ENCODE assay signal across 29 cellular contexts in genomic region chr1:10713614-10714013, GRCh38.
"Had no signal": no experiment of that assay in that cellular context is flagged by ENCODE, and none has a peak within 500 bp of the region (broad histone marks: within the 10 kb centered on the region; RNA-seq: fewer than 3 reads in every experiment).

No MANE protein-coding gene starts in this region.

- H3K36me3 ChIP-seq: breast epithelium, left lung, pancreas, thyroid gland, upper lobe of left lung, vagina had no signal

- ATAC-seq: activated CD8-positive, alpha-beta T cell treated with anti-CD3 and anti-CD28 coated beads for 36 hours; activated T-cell treated with anti-CD3 and anti-CD28 coated beads, Interleukin-2, amount 50 U/mL, for 4 hours; activated T-helper 17 cell treated with anti-CD3 and anti-CD28 coated beads, Interleukin-2, amount 50 U/mL, for 72 hours; sciatic nerve; stimulated activated effector memory CD8-positive, alpha-beta T cell treated with anti-CD3 and anti-CD28 coated beads, Interleukin-12 subunit alpha, Interleukin-12 subunit beta, amount 100 ng/mL, for 72 hours had no signal

- H3K27ac Mint-ChIP-seq: activated CD8-positive, alpha-beta T cell treated with anti-CD3 and anti-CD28 coated beads for 36 hours; activated T-helper 17 cell treated with anti-CD3 and anti-CD28 coated beads, Interleukin-2, amount 50 U/mL, for 72 hours; stimulated activated effector memory CD8-positive, alpha-beta T cell treated with anti-CD3 and anti-CD28 coated beads, Interleukin-12 subunit alpha, Interleukin-12 subunit beta, amount 100 ng/mL, for 72 hours; stimulated activated naive CD8-positive, alpha-beta T cell treated with anti-CD3 and anti-CD28 coated beads, Interleukin-15, Interleukin-2, amounts not matched to agents 100 ng/mL and 50 ng/mL, for 24 hours had no signal

- H3K36me3 Mint-ChIP-seq: naive B cell; stimulated activated effector memory CD8-positive, alpha-beta T cell treated with anti-CD3 and anti-CD28 coated beads, Interleukin-12 subunit alpha, Interleukin-12 subunit beta, amount 100 ng/mL, for 72 hours; WTC11 had no signal

- H3K27me3 ChIP-seq: pancreas, thyroid gland, upper lobe of left lung, vagina had no signal

- H3K27me3 Mint-ChIP-seq: stimulated activated naive CD8-positive, alpha-beta T cell treated with anti-CD3 and anti-CD28 coated beads, Interleukin-15, Interleukin-2, amounts not matched to agents 100 ng/mL and 50 ng/mL, for 24 hours had no signal

- H3K27ac ChIP-seq: vagina had no signal

- FAIRE-seq: colon, pancreas, small intestine had no signal

- H3K4me1 Mint-ChIP-seq: activated T-helper 17 cell treated with anti-CD3 and anti-CD28 coated beads, Interleukin-2, amount 50 U/mL, for 72 hours had no signal

- H3K9me3 Mint-ChIP-seq: activated CD8-positive, alpha-beta T cell treated with anti-CD3 and anti-CD28 coated beads for 36 hours; activated T-cell treated with anti-CD3 and anti-CD28 coated beads, Interleukin-2, amount 50 U/mL, for 4 hours; activated T-helper 17 cell treated with anti-CD3 and anti-CD28 coated beads, Interleukin-2, amount 50 U/mL, for 72 hours; naive B cell; nephron progenitor cell; stimulated activated effector memory CD8-positive, alpha-beta T cell treated with anti-CD3 and anti-CD28 coated beads, Interleukin-12 subunit alpha, Interleukin-12 subunit beta, amount 100 ng/mL, for 72 hours; stimulated activated naive CD8-positive, alpha-beta T cell treated with anti-CD3 and anti-CD28 coated beads, Interleukin-15, Interleukin-2, amounts not matched to agents 100 ng/mL and 50 ng/mL, for 24 hours; WTC11 had no signal

- H3K4me3 Mint-ChIP-seq: activated CD8-positive, alpha-beta T cell treated with anti-CD3 and anti-CD28 coated beads for 36 hours; activated T-cell treated with anti-CD3 and anti-CD28 coated beads, Interleukin-2, amount 50 U/mL, for 4 hours; activated T-helper 17 cell treated with anti-CD3 and anti-CD28 coated beads, Interleukin-2, amount 50 U/mL, for 72 hours; naive B cell; nephron progenitor cell; stimulated activated effector memory CD8-positive, alpha-beta T cell treated with anti-CD3 and anti-CD28 coated beads, Interleukin-12 subunit alpha, Interleukin-12 subunit beta, amount 100 ng/mL, for 72 hours; stimulated activated naive CD8-positive, alpha-beta T cell treated with anti-CD3 and anti-CD28 coated beads, Interleukin-15, Interleukin-2, amounts not matched to agents 100 ng/mL and 50 ng/mL, for 24 hours; WTC11 had no signal

- DNase-seq: activated CD4-positive, alpha-beta T cell treated with anti-CD3 and anti-CD28 coated beads for 1 hour; activated CD4-positive, alpha-beta T cell treated with anti-CD3 and anti-CD28 coated beads, Interleukin-2, amount 50 U/mL, for 1 hour; activated CD8-positive, alpha-beta T cell treated with anti-CD3 and anti-CD28 coated beads for 36 hours; activated gamma-delta T cell treated with Interleukin-2 at 50 U/mL for 16 hours; activated naive CD4-positive, alpha-beta T cell treated with anti-CD3 and anti-CD28 coated beads, Interleukin-2, amount 50 U/mL, for 16 hours; activated T-cell treated with anti-CD3 and anti-CD28 coated beads, Interleukin-2, amount 50 U/mL, for 4 hours; amniotic stem cell; dermis blood vessel endothelial cell; effector CD4-positive, alpha-beta T cell; head of caudate nucleus; kidney glomerular epithelial cell; mammary epithelial cell; naive B cell; nephron progenitor cell; small intestine; stimulated activated CD4-positive, alpha-beta T cell treated with anti-CD3 and anti-CD28 coated beads, Interleukin-4, amount 100 ng/mL, for 24 hours; T-helper 2 cell had no signal

- H3K9me3 ChIP-seq: breast epithelium, left lung, pancreas, thyroid gland, upper lobe of left lung, vagina had no signal

- H3K4me1 ChIP-seq: breast epithelium had no signal

- H3K4me3 ChIP-seq: breast epithelium, left lung, pancreas, thyroid gland, upper lobe of left lung, vagina had no signal
